Comparison of ENCODE assay signal across 8 cellular contexts in the genomic region with DNA sequence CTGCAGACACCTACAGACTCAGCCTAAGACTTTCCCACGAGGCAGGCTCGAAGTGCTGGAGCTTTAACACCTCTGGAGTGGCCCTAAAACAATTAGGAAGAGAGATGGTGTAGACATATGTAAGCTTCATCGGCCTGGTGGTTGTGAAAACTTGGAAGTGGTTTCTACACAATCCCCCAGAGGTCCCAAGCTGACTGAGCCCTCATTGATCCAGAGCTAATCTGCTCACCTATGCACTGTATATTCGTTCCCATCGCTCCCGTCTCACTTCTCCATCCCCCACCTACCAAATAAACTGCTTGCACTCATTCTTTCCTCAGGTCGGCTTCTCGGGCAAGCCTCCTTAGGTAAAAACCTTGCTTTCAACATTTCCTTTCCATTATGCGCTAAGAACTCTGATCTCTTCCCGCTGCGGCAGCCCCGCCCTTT. TPM values are rescaled to one million over a fixed set of nuclear protein-coding genes. Genes with fewer than 3 reads are reported as not detected.
DNase-seq lines count a peak whose midpoint lies in the region; ATAC-seq and TF ChIP-seq lines count a peak whose summit lies in the region.

No MANE protein-coding gene starts in this region.

- H3K27ac ChIP-seq in body of pancreas (peak overlapping the region; percentile 74 to 93 (median 84)), mesendoderm (ENCODE audit: low read depth, low read length) (no peak overlapping the region)

- peaks cover 9% of the 10 kb centered on the region for H3K79me1 ChIP-seq in mesendoderm (ENCODE audit: low read length)

- peak overlapping the region; percentile 51 for H3K23ac ChIP-seq in mesendoderm (ENCODE audit: low read length)

- 1 to 6% methylated on average over 12 of the region's 12 CpGs for WGBS in body of pancreas, 2 donors
- WGBS in mesendoderm (ENCODE audit: extremely low coverage, insufficient coverage, low lambda C conversion rate): no CpG with 5 or more reads among the region's 12 CpGs

- no peak overlapping the region for H2BK15ac ChIP-seq in mesendoderm (replicated peaks; ENCODE audit: low read depth)

- peak overlapping the region; percentile 27 for H4K5ac ChIP-seq in mesendoderm (ENCODE audit: low read length)

- peak overlapping the region; percentile 90 for H3K56ac ChIP-seq in mesendoderm (ENCODE audit: low read length)

- peak overlapping the region; percentile 82 for H3K4me3 ChIP-seq in H7 (ENCODE audit: insufficient read depth, low read depth, low read length)
- H3K4me3 ChIP-seq in body of pancreas: peak overlapping the region; percentile 31 to 75
- H3K4me3 ChIP-seq in mesendoderm (ENCODE audit: low read length): peak overlapping the region; percentile 86

- H3K9ac ChIP-seq in mesendoderm (ENCODE audit: low read length): peak overlapping the region; percentile 98

- H3K36me3 ChIP-seq in H7 (replicated peaks; ENCODE audit: control insufficient read depth, insufficient read depth, low read length) (no peaks in the 10 kb centered on the region; the same call in 1 of the 2 replicates), body of pancreas (replicated peaks in 1 of 2; ENCODE audit: insufficient read depth in 1 of 2, low read depth in 2 of 2) (no peaks in the 10 kb centered on the region), mesendoderm (ENCODE audit: control insufficient read depth, insufficient read depth, low read length) (no peaks in the 10 kb centered on the region)

- H3K18ac ChIP-seq in mesendoderm (ENCODE audit: low read length): peak overlapping the region; percentile 43

- peak overlapping the region; percentile 63 for H3K4me2 ChIP-seq in mesendoderm (ENCODE audit: low read length)

- H3K79me2 ChIP-seq in mesendoderm (ENCODE audit: control insufficient read depth, insufficient read depth, low read length): peaks cover 5% of the 10 kb centered on the region

- no peak overlapping the region for H2AK5ac ChIP-seq in mesendoderm (ENCODE audit: low read length)

- DNase-seq in 8988T (peak; percentile 35), H7 (no peak), body of pancreas (peak in 1 of 4 donors; percentile 3), mesendoderm (no peak), T-helper 1 cell (no peak), NCI-H1694 (lab: John Stamatoyannopoulos, UW) (no peak), NCI-H187 (lab: John Stamatoyannopoulos, UW) (no peak)

- ATAC-seq in body of pancreas (peak; percentile 22), GM18517 (IDR thresholded peaks at IDR 0.05; ENCODE audit: unreplicated experiment) (no peak)

- peak overlapping the region; percentile 77 for H3K4ac ChIP-seq in mesendoderm (ENCODE audit: low read depth, low read length)

- intact Hi-C loops in body of pancreas (cut with DNase I): no loop called here

- H3K9me3 ChIP-seq in body of pancreas: peaks cover 0 to 14% (median 0%) of the 10 kb centered on the region in 3 donors

- no peak for TF ChIP-seq POLR2A in body of pancreas (IDR thresholded peaks at IDR 0.05)

- no peak overlapping the region for H2BK120ac ChIP-seq in mesendoderm (ENCODE audit: low read depth, low read length)

- H3K27me3 ChIP-seq in H7 (ENCODE audit: control insufficient read depth, insufficient read depth, low read length) (no peaks in the 10 kb centered on the region), body of pancreas (no peaks in the 10 kb centered on the region), mesendoderm (ENCODE audit: insufficient read depth, low read length, poor library complexity) (no peaks in the 10 kb centered on the region)

- no peak overlapping the region for H2BK5ac ChIP-seq in mesendoderm (ENCODE audit: low read length)

- no peak overlapping the region for H4K8ac ChIP-seq in mesendoderm (ENCODE audit: low read depth, low read length)

- H3K4me1 ChIP-seq in body of pancreas (peaks cover 9% of the 10 kb centered on the region), mesendoderm (ENCODE audit: control insufficient read depth, low read depth, low read length) (peaks cover 5% of the 10 kb centered on the region)

- no peak for TF ChIP-seq CTCF in body of pancreas (IDR thresholded peaks at IDR 0.05)

RNA-seq across cellular contexts. Expression of a gene that starts 0.8 kb away (rescaled TPM):
- 2.1 and 5.7 TPM in 2 replicates for total RNA-seq in H7 (2014; rRNA removed; shearing (Covaris generic))
- total RNA-seq in body of pancreas: 1 to 10 TPM in 1 of 2 donors, under 1 TPM in 1; 0.99 to 5.7 TPM
- polyA plus RNA-seq in mesendoderm (2013, experiment 1 of 2): 5.5 TPM
- polyA plus RNA-seq in mesendoderm (2013, experiment 2 of 2): 5.5 TPM

RNA-seq across cellular contexts. Expression of a gene that starts 36.8 kb away (rescaled TPM):
- total RNA-seq in H7 (2014; rRNA removed; shearing (Covaris generic)): 4.2 and 5.1 TPM in 2 replicates
- 1 to 10 TPM in 1 of 2 donors, under 1 TPM in 1; 0.99 to 2.9 TPM for total RNA-seq in body of pancreas
- 2.2 TPM for polyA plus RNA-seq in mesendoderm (2013, experiment 1 of 2)
- 2.3 TPM for polyA plus RNA-seq in mesendoderm (2013, experiment 2 of 2)

RNA-seq across cellular contexts. Expression of a gene that starts 38.7 kb away (rescaled TPM):
- 7.4 and 12.5 TPM in 2 replicates for total RNA-seq in H7 (2014; rRNA removed; shearing (Covaris generic))
- total RNA-seq in body of pancreas: 1 to 10 TPM; 1.3 to 2.3 TPM
- 7.1 TPM for polyA plus RNA-seq in mesendoderm (2013, experiment 1 of 2)
- polyA plus RNA-seq in mesendoderm (2013, experiment 2 of 2): 6.7 TPM
